ENCODE assay signal across 20 cellular contexts in genomic region chr15:90439946-90440345, GRCh38. TPM values are rescaled to one million over a fixed set of nuclear protein-coding genes. Genes with fewer than 3 reads are reported as not detected.
DNase-seq lines count a peak whose midpoint lies in the region; ATAC-seq, FAIRE-seq and TF ChIP-seq lines count a peak whose summit lies in the region.
"Had no signal": no experiment of that assay in that cellular context is flagged by ENCODE, and none has a peak within 500 bp of the region (broad histone marks: within the 10 kb centered on the region; RNA-seq: fewer than 3 reads in every experiment).

No MANE protein-coding gene starts in this region.

- no peak for TF ChIP-seq RAD21 in A549 (conservative IDR thresholded peaks at IDR 0.05 in 1 of 2, IDR thresholded peaks at IDR 0.05 in 1 of 2)

- H3K4me3 ChIP-seq in A549: no peak overlapping the region
- H3K4me3 ChIP-seq in CD8-positive, alpha-beta T cell (ENCODE audit: low read depth, low read length): no peak overlapping the region
- H3K4me3 ChIP-seq: BLaER1 treated with 17β-estradiol and CSF1 and Interleukin-3, amounts not matched to agents 10 nM and 100 nM had no signal

- 75% methylated on average over 2 of the region's 2 CpGs for WGBS in A549 (ENCODE audit: missing lambda C conversion rate)

- H3K9me3 ChIP-seq in A549: no peaks in the 10 kb centered on the region
- H3K9me3 ChIP-seq in CD8-positive, alpha-beta T cell (ENCODE audit: low read length): no peaks in the 10 kb centered on the region

- ATAC-seq in A549 (no peak), GM21737 (IDR thresholded peaks at IDR 0.05; ENCODE audit: unreplicated experiment) (no peak), GM21360 (IDR thresholded peaks at IDR 0.05; ENCODE audit: unreplicated experiment) (no peak), GM19395 (IDR thresholded peaks at IDR 0.05; ENCODE audit: unreplicated experiment) (no peak)
- ATAC-seq in CD8-positive, alpha-beta T cell: no peak
- ATAC-seq in natural killer cell treated with Interleukin-12 subunit alpha and Interleukin-12 subunit beta and Interleukin-15 and Interleukin-18, amount 100 ng/mL, for 72 hours: no peak
- ATAC-seq: Right ventricle myocardium inferior had no signal

- CTCF ChIA-PET in A549 (lab: Yijun Ruan, JAX): interaction anchor here (0.9 to 4.4 kb wide), 6 partner anchors 17 to 147 kb away, joined by 3 to 23 read pairs (median 8); no protein-coding TSS in a partner anchor
- CTCF ChIA-PET in CD8-positive, alpha-beta T cell (lab: Charles Lee): interaction anchor here (0.8 to 2.4 kb wide), 3 partner anchors 42 to 120 kb away, joined by 5 to 10 read pairs (median 5); no protein-coding TSS in a partner anchor

- H3K36me3 Mint-ChIP-seq in CD8-positive, alpha-beta T cell: peaks cover 79% of the 10 kb centered on the region
- H3K36me3 Mint-ChIP-seq in natural killer cell treated with Interleukin-12 subunit alpha and Interleukin-12 subunit beta and Interleukin-15 and Interleukin-18, amount 100 ng/mL, for 72 hours: peaks cover 26% of the 10 kb centered on the region

- H3K27ac Mint-ChIP-seq in CD8-positive, alpha-beta T cell: peak overlapping the region; percentile 43
- H3K27ac Mint-ChIP-seq in natural killer cell treated with Interleukin-12 subunit alpha and Interleukin-12 subunit beta and Interleukin-15 and Interleukin-18, amount 100 ng/mL, for 72 hours: peak overlapping the region; percentile 24 to 83

- H3K4me1 ChIP-seq in A549: no peaks in the 10 kb centered on the region
- no peaks in the 10 kb centered on the region for H3K4me1 ChIP-seq in CD8-positive, alpha-beta T cell (ENCODE audit: insufficient read depth, low read length)

- DNase-seq in A549 (ENCODE audit: low read depth in 1 of 2, low spot score in 1 of 2) (no peak), dermis blood vessel endothelial cell (peak; percentile 57), NCI-H1105 (lab: John Stamatoyannopoulos, UW) (no peak)
- DNase-seq in CD8-positive, alpha-beta T cell: no peak
- no peak for DNase-seq in natural killer cell treated with Interleukin-12 subunit alpha and Interleukin-12 subunit beta and Interleukin-15 and Interleukin-18, amount 100 ng/mL, for 72 hours (ENCODE audit: low spot score)
- DNase-seq: DMS79 treated with DMSO at 0.1 percent for 48 hours, Kasumi-1, MM.1S, NCI-H1092, NCI-H146, NCI-H2029 treated with DMSO at 0.1 percent for 48 hours, NCI-H2171, NCI-H748 treated with DMSO at 0.1 percent for 48 hours had no signal

- H3K36me3 ChIP-seq in CD8-positive, alpha-beta T cell (ENCODE audit: insufficient read depth, low read length): peaks cover 21% of the 10 kb centered on the region

- TF ChIP-seq POLR2A in A549 (IDR thresholded peaks at IDR 0.05; ENCODE audit: low read length): no peak

- TF ChIP-seq EP300 in A549 (IDR thresholded peaks at IDR 0.05): no peak

- H3K4me1 Mint-ChIP-seq in CD8-positive, alpha-beta T cell (ENCODE audit: low read depth): peaks cover 21% of the 10 kb centered on the region
- H3K4me1 Mint-ChIP-seq in natural killer cell treated with Interleukin-12 subunit alpha and Interleukin-12 subunit beta and Interleukin-15 and Interleukin-18, amount 100 ng/mL, for 72 hours (ENCODE audit: low read depth in 2 of 2): peaks cover 27 to 32% of the 10 kb centered on the region in 2 donors

- no peaks in the 10 kb centered on the region for H3K27me3 ChIP-seq in CD8-positive, alpha-beta T cell (ENCODE audit: insufficient read depth, low read length)
- H3K27me3 ChIP-seq: BLaER1 treated with 17β-estradiol and CSF1 and Interleukin-3, amounts not matched to agents 10 nM and 100 nM had no signal

- H3K4me2 ChIP-seq in A549: no peak overlapping the region
- H3K4me2 ChIP-seq: BLaER1 treated with 17β-estradiol and CSF1 and Interleukin-3, amounts not matched to agents 10 nM and 100 nM had no signal

- POLR2A ChIA-PET in A549 (lab: Yijun Ruan, JAX): no interaction called here
- POLR2A ChIA-PET in CD8-positive, alpha-beta T cell (lab: Charles Lee): no interaction called here

- H3K4me3 Mint-ChIP-seq in CD8-positive, alpha-beta T cell: no peak overlapping the region
- no peak overlapping the region for H3K4me3 Mint-ChIP-seq in natural killer cell treated with Interleukin-12 subunit alpha and Interleukin-12 subunit beta and Interleukin-15 and Interleukin-18, amount 100 ng/mL, for 72 hours

- TF ChIP-seq CTCF in A549 (IDR thresholded peaks at IDR 0.05): no peak
- TF ChIP-seq CTCF in CD8-positive, alpha-beta T cell (IDR thresholded peaks at IDR 0.05): no peak

- FAIRE-seq in A549 (lab: Jason Lieb, UNC): peak; percentile 49
- FAIRE-seq: H1, RCC 7860 had no signal

- intact Hi-C loops in CD8-positive, alpha-beta T cell (cut with DNase I, micrococcal nuclease): no loop called here

- H3K9me3 Mint-ChIP-seq in CD8-positive, alpha-beta T cell: no peaks in the 10 kb centered on the region
- no peaks in the 10 kb centered on the region for H3K9me3 Mint-ChIP-seq in natural killer cell treated with Interleukin-12 subunit alpha and Interleukin-12 subunit beta and Interleukin-15 and Interleukin-18, amount 100 ng/mL, for 72 hours

- H3K27ac ChIP-seq in A549: no peak overlapping the region
- H3K27ac ChIP-seq in CD8-positive, alpha-beta T cell (ENCODE audit: low read depth, low read length): no peak overlapping the region
- H3K27ac ChIP-seq: BLaER1 treated with 17β-estradiol and CSF1 and Interleukin-3, amounts not matched to agents 10 nM and 100 nM had no signal

- H3K27me3 Mint-ChIP-seq in CD8-positive, alpha-beta T cell (ENCODE audit: low read depth): no peaks in the 10 kb centered on the region
- H3K27me3 Mint-ChIP-seq in natural killer cell treated with Interleukin-12 subunit alpha and Interleukin-12 subunit beta and Interleukin-15 and Interleukin-18, amount 100 ng/mL, for 72 hours: no peaks in the 10 kb centered on the region

TF ChIP-seq in A549, 52 proteins besides CTCF, POLR2A, EP300 and RAD21:
- TF ChIP-seq CHD4 (IDR thresholded peaks at IDR 0.05; ENCODE audit: borderline replicate concordance) (no peak), CHD2 (IDR thresholded peaks at IDR 0.05; ENCODE audit: low read length, partially characterized antibody) (no peak), JUN (IDR thresholded peaks at IDR 0.05) (no peak), ZNF302 (CRISPR knock-in tag; IDR thresholded peaks at IDR 0.05) (no peak), KDM1A (IDR thresholded peaks at IDR 0.05; ENCODE audit: low read depth) (no peak), ZSCAN20 (CRISPR knock-in tag; IDR thresholded peaks at IDR 0.05) (no peak), ESRRA (IDR thresholded peaks at IDR 0.05; ENCODE audit: borderline replicate concordance, low read length) (no peak), RARB (CRISPR knock-in tag; IDR thresholded peaks at IDR 0.05) (no peak), HES2 (IDR thresholded peaks at IDR 0.05) (no peak), MAFK (IDR thresholded peaks at IDR 0.05; ENCODE audit: partially characterized antibody) (no peak), TFCP2L1 (CRISPR knock-in tag; IDR thresholded peaks at IDR 0.05) (no peak)
TF ChIP-seq in A549: peak in this region for 0.

RNA-seq across cellular contexts. Expression of gene IQGAP1, which starts 51.9 kb away (rescaled TPM):
- 168 and 181 TPM in 2 replicates for polyA plus RNA-seq in A549 (2011; rRNA removed)
- polyA plus RNA-seq in A549 (2012; cell fraction: cytosol; rRNA removed): 11.7 and 12.7 TPM in 2 replicates
- polyA plus RNA-seq in A549 (2012; cell fraction: nucleus; rRNA removed): 96.3 and 155 TPM in 2 replicates
- 100 to 108 TPM (median 103 TPM) in 3 replicates for polyA plus RNA-seq in A549 (2017; fragmentation: RNase III; extraction: RNeasy Plus Mini Kit Qiagen cat#74134 plus additional on column Dnase treatment)
- polyA minus RNA-seq in A549 (2011; rRNA and poly(A)+ RNA removed): 215 and 230 TPM in 2 replicates
- total RNA-seq in CD8-positive, alpha-beta T cell: 10 to 100 TPM; 57.4 to 69.5 TPM
- total RNA-seq in dermis blood vessel endothelial cell: 233 and 524 TPM in 2 replicates
- total RNA-seq in natural killer cell treated with Interleukin-12 subunit alpha and Interleukin-12 subunit beta and Interleukin-15 and Interleukin-18, amount 100 ng/mL, for 72 hours: 100 to 1,000 TPM; 222 to 382 TPM
